8 cellular contexts compared by ENCODE assay signal in the genomic region with DNA sequence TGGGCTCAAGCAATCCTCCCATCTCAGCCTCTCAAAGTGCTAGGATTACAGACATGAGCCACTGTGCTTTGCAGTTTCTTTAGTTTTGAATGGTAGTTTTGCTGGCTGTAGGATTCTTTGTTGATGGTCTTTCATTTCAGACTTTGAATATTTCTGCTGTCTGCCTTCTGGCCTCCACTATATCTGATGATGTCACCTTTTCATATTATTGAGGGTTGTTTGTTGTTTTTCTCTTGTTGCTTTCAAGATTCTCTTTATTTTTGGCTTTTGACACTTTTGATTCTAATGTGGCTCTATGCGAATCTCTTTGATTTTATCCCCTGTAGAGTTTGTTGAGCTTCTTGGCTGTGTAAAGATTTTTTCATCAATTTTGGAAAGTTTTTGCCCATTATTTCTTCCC.
"Had no signal": no experiment of that assay in that cellular context is flagged by ENCODE, and none has a peak within 500 bp of the region (broad histone marks: within the 10 kb centered on the region; RNA-seq: fewer than 3 reads in every experiment).

No MANE protein-coding gene starts in this region.

- FAIRE-seq: G401.6, GM12878, GM12891, GM12892, GM18507, GM19239 had no signal

- H3K4me3 ChIP-seq: GM12878 had no signal

- ATAC-seq: GM12878 had no signal

- DNase-seq: GDM1, GF-D8 had no signal
